Comparison of ENCODE assay signal across 19 cellular contexts in genomic region chr11:80521592-80521991, GRCh38.
DNase-seq lines count a peak whose midpoint lies in the region; ATAC-seq, FAIRE-seq and TF ChIP-seq lines count a peak whose summit lies in the region.
"Had no signal": no experiment of that assay in that cellular context is flagged by ENCODE, and none has a peak within 500 bp of the region (broad histone marks: within the 10 kb centered on the region; RNA-seq: fewer than 3 reads in every experiment).

No MANE protein-coding gene starts in this region.

- H3K79me2 ChIP-seq in astrocyte (ENCODE audit: insufficient read depth, low read length) (no peaks in the 10 kb centered on the region), hepatocyte (no peaks in the 10 kb centered on the region)

- H3K4me3 Mint-ChIP-seq in astrocyte (ENCODE audit: unreplicated experiment): no peak overlapping the region
- H3K4me3 Mint-ChIP-seq: CD14-positive monocyte had no signal

- H3K4me3 ChIP-seq in astrocyte (ENCODE audit: insufficient read depth, low read depth, low read length) (no peak overlapping the region), hepatocyte (no peak overlapping the region), thoracic aorta (no peak overlapping the region)
- H3K4me3 ChIP-seq: SJCRH30 had no signal

- H3K9ac ChIP-seq in astrocyte (ENCODE audit: low read length): no peak overlapping the region

- peaks cover 9% of the 10 kb centered on the region for H3K4me1 Mint-ChIP-seq in astrocyte (ENCODE audit: low read depth, unreplicated experiment)
- H3K4me1 Mint-ChIP-seq: CD14-positive monocyte had no signal

- no peaks in the 10 kb centered on the region for H3K36me3 Mint-ChIP-seq in astrocyte (ENCODE audit: low read depth, unreplicated experiment)
- H3K36me3 Mint-ChIP-seq: CD14-positive monocyte had no signal

- H3K4me1 ChIP-seq in astrocyte (ENCODE audit: insufficient read depth, low read length) (no peaks in the 10 kb centered on the region), hepatocyte (ENCODE audit: insufficient read depth) (peaks cover 8% of the 10 kb centered on the region), thoracic aorta (ENCODE audit: control insufficient read depth in 1 of 2, low read depth in 2 of 2) (peaks cover 10 to 30% of the 10 kb centered on the region in 2 donors)
- H3K4me1 ChIP-seq: SJCRH30 had no signal

- 64% methylated on average over 3 of the region's 3 CpGs for WGBS in hepatocyte (ENCODE audit: low lambda C conversion rate, missing lambda C conversion rate)

- peak; percentile 9 for DNase-seq in SIG-M5 treated with dmso at 0.1 percent for 504 hours (lab: John Stamatoyannopoulos, UW; ENCODE audit: unreplicated experiment)
- DNase-seq in SIG-M5 (lab: John Stamatoyannopoulos, UW): no peak
- no peak for DNase-seq in astrocyte (ENCODE audit: low read depth)
- peak; percentile 16 for DNase-seq in hepatocyte (ENCODE audit: low spot score)
- DNase-seq in thoracic aorta (ENCODE audit: low spot score): no peak
- DNase-seq in activated T-cell treated with anti-CD3 and anti-CD28 coated beads, Interleukin-2, amount 50 U/mL, for 1 hour: no peak
- DNase-seq in AML-193 (lab: John Stamatoyannopoulos, UW): no peak
- no peak for DNase-seq in GM12891 (ENCODE audit: insufficient read length, low spot score)
- DNase-seq: Caco-2, HCEC 1CT, KBM-7, NCI-H1048, NCI-H2107, NCI-H774, SJCRH30, SW 1271 had no signal

- H3K36me3 ChIP-seq in astrocyte (ENCODE audit: insufficient read depth, low read length) (no peaks in the 10 kb centered on the region), hepatocyte (replicated peaks; ENCODE audit: insufficient read depth, low read depth) (no peaks in the 10 kb centered on the region), thoracic aorta (no peaks in the 10 kb centered on the region)
- H3K36me3 ChIP-seq: SJCRH30 had no signal

- H3K27me3 Mint-ChIP-seq in astrocyte (ENCODE audit: low read depth, unreplicated experiment): no peaks in the 10 kb centered on the region

- no peak overlapping the region for H3K27ac Mint-ChIP-seq in astrocyte (ENCODE audit: unreplicated experiment)
- H3K27ac Mint-ChIP-seq: CD14-positive monocyte had no signal

- peak; percentile 23 for ATAC-seq in thoracic aorta (ENCODE audit: insufficient number of reproducible peaks, low FRiP score, low read depth)
- ATAC-seq: Panc1 had no signal

- H3K4me2 ChIP-seq in astrocyte (ENCODE audit: low read length) (peak overlapping the region; percentile 47), hepatocyte (peak overlapping the region; percentile 2)

- TF ChIP-seq CTCF in astrocyte (IDR thresholded peaks at IDR 0.05; ENCODE audit: insufficient read depth, low read depth, low read length) (no peak), hepatocyte (IDR thresholded peaks at IDR 0.05; ENCODE audit: poor library complexity) (no peak), thoracic aorta (IDR thresholded peaks at IDR 0.05) (no peak)

- H2AFZ ChIP-seq in astrocyte (ENCODE audit: low read depth, low read length) (no peak overlapping the region), hepatocyte (no peak overlapping the region)

- no peak overlapping the region for H3K27ac ChIP-seq in astrocyte (ENCODE audit: low read depth, low read length)
- H3K27ac ChIP-seq in hepatocyte: peak overlapping the region; percentile 73
- peak overlapping the region; percentile 77 to 78 for H3K27ac ChIP-seq in thoracic aorta
- H3K27ac ChIP-seq: SJCRH30 had no signal

- TF ChIP-seq POLR2A in GM12891 (IDR thresholded peaks at IDR 0.05; ENCODE audit: low read depth, low read length): no peak

- no peaks in the 10 kb centered on the region for H3K9me3 Mint-ChIP-seq in astrocyte (ENCODE audit: unreplicated experiment)

- H3K27me3 ChIP-seq in astrocyte (ENCODE audit: insufficient read depth, low read length) (no peaks in the 10 kb centered on the region), hepatocyte (no peaks in the 10 kb centered on the region), thoracic aorta (replicated peaks; ENCODE audit: insufficient read depth) (no peaks in the 10 kb centered on the region)
- H3K27me3 ChIP-seq: SJCRH30 had no signal

- H4K20me1 ChIP-seq in astrocyte (ENCODE audit: insufficient read depth, low read length) (no peaks in the 10 kb centered on the region), hepatocyte (ENCODE audit: insufficient read depth, poor library complexity, severe bottlenecking) (no peaks in the 10 kb centered on the region)

- FAIRE-seq in astrocyte (lab: Jason Lieb, UNC): no peak
- no peak for FAIRE-seq in GM12891 (lab: Jason Lieb, UNC)
- FAIRE-seq: A204.1 had no signal

- H3K9me2 ChIP-seq in hepatocyte (replicated peaks; ENCODE audit: insufficient read depth): no peaks in the 10 kb centered on the region

- H3K9me3 ChIP-seq in astrocyte (ENCODE audit: insufficient read depth, low read depth, low read length): no peaks in the 10 kb centered on the region
- H3K9me3 ChIP-seq in hepatocyte (ENCODE audit: low read depth): no peaks in the 10 kb centered on the region
- no peaks in the 10 kb centered on the region for H3K9me3 ChIP-seq in thoracic aorta
- H3K9me3 ChIP-seq: SJCRH30 had no signal

TF ChIP-seq in GM12891, 5 proteins besides CTCF, POLR2A, EP300 and RAD21:
- TF ChIP-seq POLR2AphosphoS5 (IDR thresholded peaks at IDR 0.05; ENCODE audit: low read depth, low read length) (no peak), POU2F2 (IDR thresholded peaks at IDR 0.05; ENCODE audit: low read depth, low read length) (no peak), PAX5 (IDR thresholded peaks at IDR 0.05; ENCODE audit: insufficient read depth, low read length, severe bottlenecking) (no peak), SPI1 (IDR thresholded peaks at IDR 0.05; ENCODE audit: low read depth, low read length) (no peak), TAF1 (IDR thresholded peaks at IDR 0.05; ENCODE audit: low read depth, low read length) (no peak)

Comparison
In these comparisons a context has a peak if more than half of its experiments do, and no peak if none do; other contexts are left out.
1. DNase-seq: peak in SIG-M5 treated with dmso at 0.1 percent for 504 hours (single experiment) and hepatocyte (single experiment); none in SIG-M5 (single experiment), astrocyte (single experiment), thoracic aorta (single experiment), activated T-cell treated with anti-CD3 and anti-CD28 coated beads, Interleukin-2, amount 50 U/mL, for 1 hour (single experiment), AML-193 (0 of 2) and GM12891 (single experiment).